Comparison of ENCODE assay signal across 10 cellular contexts in the genomic region with DNA sequence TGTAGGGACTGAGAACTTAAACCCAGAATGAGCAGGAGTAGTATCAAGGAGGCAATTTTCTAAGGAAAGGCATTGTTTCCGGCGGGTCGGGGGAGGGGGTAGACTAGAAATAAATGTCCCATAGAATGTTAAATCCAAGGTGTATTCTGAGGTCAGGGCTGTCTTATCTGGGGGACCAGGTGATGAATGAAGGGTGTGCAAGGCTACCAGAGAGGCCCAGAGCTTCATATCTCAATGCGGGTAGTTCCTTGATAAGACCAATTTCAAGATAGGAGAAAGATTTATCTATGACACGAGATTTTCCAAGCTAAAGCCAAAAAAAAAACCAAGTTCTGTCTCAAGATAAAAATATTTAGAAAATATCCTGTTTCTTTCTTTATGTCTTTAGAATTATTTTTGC. TPM values are rescaled to one million over a fixed set of nuclear protein-coding genes. Genes with fewer than 3 reads are reported as not detected.
DNase-seq lines count a peak whose midpoint lies in the region; ATAC-seq and TF ChIP-seq lines count a peak whose summit lies in the region.
"Had no signal": no experiment of that assay in that cellular context is flagged by ENCODE, and none has a peak within 500 bp of the region (broad histone marks: within the 10 kb centered on the region; RNA-seq: fewer than 3 reads in every experiment).

No MANE protein-coding gene starts in this region.

- peaks cover 23% of the 10 kb centered on the region for H3K4me1 Mint-ChIP-seq in HFFc6 (ENCODE audit: low read depth)
- H3K4me1 Mint-ChIP-seq in naive thymus-derived CD4-positive, alpha-beta T cell = peaks cover 0 to 27% (median 23%) of the 10 kb centered on the region in 7 donors

- H3K4me1 ChIP-seq in ACC112 (ENCODE audit: control insufficient read depth, insufficient read depth, low read length, unreplicated experiment) = peaks cover 9% of the 10 kb centered on the region
- peaks cover 4 to 10% of the 10 kb centered on the region in 2 donors for H3K4me1 ChIP-seq in naive thymus-derived CD4-positive, alpha-beta T cell (ENCODE audit: control insufficient read depth in 2 of 2, insufficient read depth in 2 of 2, low read length in 2 of 2)

- H3K27me3 Mint-ChIP-seq in HFFc6 (ENCODE audit: insufficient read depth) = no peaks in the 10 kb centered on the region
- H3K27me3 Mint-ChIP-seq in naive thymus-derived CD4-positive, alpha-beta T cell = no peaks in the 10 kb centered on the region
- H3K27me3 Mint-ChIP-seq: CD4-positive, alpha-beta T cell had no signal

- no peaks in the 10 kb centered on the region for H3K36me3 ChIP-seq in ACC112 (ENCODE audit: insufficient read depth, low read length)
- H3K36me3 ChIP-seq in naive thymus-derived CD4-positive, alpha-beta T cell (ENCODE audit: control insufficient read depth in 2 of 3, insufficient read depth in 3 of 3, low read length in 3 of 3) = peaks cover 0 to 5% (median 0%) of the 10 kb centered on the region in 3 experiments

- POLR2A ChIA-PET in naive thymus-derived CD4-positive, alpha-beta T cell (lab: Charles Lee) = interaction anchor here (0.9 to 1.8 kb wide), 3 partner anchors 7 to 139 kb away, joined by 3 to 7 read pairs (median 5); no protein-coding TSS in a partner anchor

- in situ Hi-C loops in ACHN (cut with HindIII; ENCODE audit: low pct_ligation_motif_present, low pct_unique_long_range_greater_than_20kb, low sequenced_read_pairs) = no loop called here

- H3K4me3 ChIP-seq in ACC112 (ENCODE audit: low read depth, low read length) = no peak overlapping the region
- H3K4me3 ChIP-seq in naive thymus-derived CD4-positive, alpha-beta T cell (ENCODE audit: low read length) = no peak overlapping the region

- no peaks in the 10 kb centered on the region for H3K9me3 Mint-ChIP-seq in HFFc6
- H3K9me3 Mint-ChIP-seq in naive thymus-derived CD4-positive, alpha-beta T cell = no peaks in the 10 kb centered on the region
- H3K9me3 Mint-ChIP-seq: CD4-positive, alpha-beta T cell had no signal

- intact Hi-C loops in naive thymus-derived CD4-positive, alpha-beta T cell (cut with micrococcal nuclease) = loop anchor here (1.0 to 5.0 kb wide), 7 partner anchors 8 to 427 kb away; partner anchors contain the start of gene RCE1 (in 1 of the 2)

- peak overlapping the region; percentile 27; the same call in 1 of the 2 replicates for H3K27ac Mint-ChIP-seq in HFFc6
- peak overlapping the region in 6 of 9 donors; percentile 22 to 92 (median 58) for H3K27ac Mint-ChIP-seq in naive thymus-derived CD4-positive, alpha-beta T cell

- no peak for TF ChIP-seq CTCF in HFFc6 (IDR thresholded peaks at IDR 0.05)

- no peaks in the 10 kb centered on the region for H3K9me3 ChIP-seq in naive thymus-derived CD4-positive, alpha-beta T cell (ENCODE audit: control insufficient read depth in 2 of 3, low read length in 3 of 3)

- H3K36me3 Mint-ChIP-seq in HFFc6 (ENCODE audit: low read depth) = no peaks in the 10 kb centered on the region
- peaks cover 0 to 3% (median 0%) of the 10 kb centered on the region in 5 donors for H3K36me3 Mint-ChIP-seq in naive thymus-derived CD4-positive, alpha-beta T cell

- no peak overlapping the region for H3K4me3 Mint-ChIP-seq in HFFc6
- no peak overlapping the region for H3K4me3 Mint-ChIP-seq in naive thymus-derived CD4-positive, alpha-beta T cell
- H3K4me3 Mint-ChIP-seq: CD4-positive, alpha-beta T cell had no signal

- no peak for ATAC-seq in naive thymus-derived CD4-positive, alpha-beta T cell
- ATAC-seq in GM21367 (IDR thresholded peaks at IDR 0.05; ENCODE audit: unreplicated experiment) (no peak), GM19035 (IDR thresholded peaks at IDR 0.05; ENCODE audit: unreplicated experiment) (no peak)

- no peak for DNase-seq in HFFc6
- DNase-seq in amniotic epithelial cell (ENCODE audit: low read depth) = peak; percentile 53
- no peak for DNase-seq in naive thymus-derived CD4-positive, alpha-beta T cell
- DNase-seq in ACHN = no peak
- DNase-seq in stimulated activated CD4-positive, alpha-beta T cell treated with anti-CD3 and anti-CD28 coated beads, Interleukin-1b, Interleukin-23, amount 100 ng/mL, for 48 hours = no peak
- DNase-seq: GDM1 had no signal

- CTCF ChIA-PET in naive thymus-derived CD4-positive, alpha-beta T cell (lab: Charles Lee) = interaction anchor here (1.1 to 3.5 kb wide), 2 partner anchors 138 to 429 kb away, joined by 3 to 29 read pairs; no protein-coding TSS in a partner anchor

- no peaks in the 10 kb centered on the region for H3K27me3 ChIP-seq in ACC112 (ENCODE audit: insufficient read depth, low read length)
- H3K27me3 ChIP-seq in naive thymus-derived CD4-positive, alpha-beta T cell (ENCODE audit: control insufficient read depth in 2 of 2, insufficient read depth in 2 of 2, low read length in 2 of 2) = no peaks in the 10 kb centered on the region

- peaks cover 3% of the 10 kb centered on the region for H3K79me2 ChIP-seq in ACC112 (ENCODE audit: control insufficient read depth, insufficient read depth, low read length, unreplicated experiment)

- peak overlapping the region; percentile 86 for H3K27ac ChIP-seq in ACC112 (ENCODE audit: low read depth, low read length)
- H3K27ac ChIP-seq in naive thymus-derived CD4-positive, alpha-beta T cell (ENCODE audit: low read depth, low read length) = no peak overlapping the region

- no peak overlapping the region for H2AFZ ChIP-seq in ACC112 (ENCODE audit: low read length, unreplicated experiment)

RNA-seq across cellular contexts. Expression of gene RCE1, which starts 8.3 kb away (rescaled TPM):
- 10 to 100 TPM; 13.7 to 18.5 (median 16.3) TPM for total RNA-seq in HFFc6 (2021; fragmentation: NEBNext Ultra II Directional; extraction: Animal tissue kit (Norgen Biotek cat#: 25700))
- 10 to 100 TPM; 24.6 to 47.1 (median 33.6) TPM for total RNA-seq in naive thymus-derived CD4-positive, alpha-beta T cell
- polyA plus RNA-seq in naive thymus-derived CD4-positive, alpha-beta T cell = 10 to 100 TPM; 17.2 to 28.0 TPM

RNA-seq across cellular contexts. Expression of gene LRFN4, which starts 21.9 kb away (rescaled TPM):
- total RNA-seq in HFFc6 (2021; fragmentation: NEBNext Ultra II Directional; extraction: Animal tissue kit (Norgen Biotek cat#: 25700)) = 10 to 100 TPM; 30.3 to 43.4 (median 34.6) TPM
- 10 to 100 TPM in 1 of 5 experiments, 1 to 10 TPM in 3, under 1 TPM in 1; 0.84 to 21.2 (median 1.6) TPM for total RNA-seq in naive thymus-derived CD4-positive, alpha-beta T cell
- not detected for polyA plus RNA-seq in naive thymus-derived CD4-positive, alpha-beta T cell
